Comparison of ENCODE assay signal across 32 cellular contexts in genomic region chr4:87853891-87854290, GRCh38. TPM values are rescaled to one million over a fixed set of nuclear protein-coding genes. Genes with fewer than 3 reads are reported as not detected.
"Had no signal": no experiment of that assay in that cellular context is flagged by ENCODE, and none has a peak within 500 bp of the region (broad histone marks: within the 10 kb centered on the region; RNA-seq: fewer than 3 reads in every experiment).

No MANE protein-coding gene starts in this region.

- H3K4me1 Mint-ChIP-seq: activated T-helper 17 cell treated with anti-CD3 and anti-CD28 coated beads, Interleukin-2, amount 50 U/mL, for 72 hours had no signal

- H3K4me3 Mint-ChIP-seq: activated CD4-positive, alpha-beta memory T cell treated with anti-CD3 and anti-CD28 coated beads for 36 hours; activated CD4-positive, alpha-beta T cell treated with anti-CD3 and anti-CD28 coated beads, Interleukin-2, amount 10 ng/mL, durations not matched to agents 7 days and 5 days; activated naive CD4-positive, alpha-beta T cell treated with anti-CD3 and anti-CD28 coated beads, Interleukin-2, amount 10 ng/mL, durations not matched to agents 7 days and 5 days; activated naive CD8-positive, alpha-beta T cell treated with anti-CD3 and anti-CD28 coated beads for 36 hours; activated T-helper 17 cell treated with anti-CD3 and anti-CD28 coated beads, Interleukin-2, amount 50 U/mL, for 72 hours; T-helper 17 cell had no signal

- H3K27me3 ChIP-seq: brain microvascular endothelial cell had no signal

- H3K27ac Mint-ChIP-seq: activated CD4-positive, alpha-beta memory T cell treated with anti-CD3 and anti-CD28 coated beads for 36 hours; activated CD4-positive, alpha-beta T cell treated with anti-CD3 and anti-CD28 coated beads, Interleukin-2, amount 10 ng/mL, durations not matched to agents 7 days and 5 days; activated naive CD4-positive, alpha-beta T cell treated with anti-CD3 and anti-CD28 coated beads, Interleukin-2, amount 10 ng/mL, durations not matched to agents 7 days and 5 days; activated naive CD8-positive, alpha-beta T cell treated with anti-CD3 and anti-CD28 coated beads for 36 hours; activated T-helper 17 cell treated with anti-CD3 and anti-CD28 coated beads, Interleukin-2, amount 50 U/mL, for 72 hours; T-helper 17 cell had no signal

- H3K36me3 ChIP-seq: brain microvascular endothelial cell had no signal

- DNase-seq: activated CD4-positive, alpha-beta memory T cell treated with anti-CD3 and anti-CD28 coated beads for 36 hours; activated CD4-positive, alpha-beta T cell treated with anti-CD3 and anti-CD28 coated beads, Interleukin-2, amount 10 ng/mL, durations not matched to agents 7 days and 5 days; activated CD4-positive, CD25-positive, alpha-beta regulatory T cell; activated gamma-delta T cell treated with Interleukin-2 at 50 U/mL for 16 hours; activated naive CD4-positive, alpha-beta T cell treated with anti-CD3 and anti-CD28 coated beads, Interleukin-2, amount 10 ng/mL, durations not matched to agents 7 days and 5 days; activated naive CD8-positive, alpha-beta T cell treated with anti-CD3 and anti-CD28 coated beads for 36 hours; activated T-cell treated with anti-CD3 and anti-CD28 coated beads for 4 hours; activated T-cell treated with anti-CD3 and anti-CD28 coated beads, Interleukin-2, amount 50 U/mL, for 48 hours; brain microvascular endothelial cell; cerebellar nuclear complex; MV-4-11; NCI-H1092 treated with DMSO at 0.1 percent for 48 hours; NCI-H1417 treated with DMSO at 0.1 percent for 48 hours; NCI-H1694; NCI-H2029; NCI-H2107; NCI-H2171 treated with DMSO at 0.1 percent for 48 hours; NCI-H226; NCI-H526; NCI-H774; NK-92 treated with Interleukin-12 subunit alpha and Interleukin-12 subunit beta, amount 100 ng/mL, for 24 hours; SIG-M5; T-helper 17 cell; T-helper 9 cell had no signal

- ATAC-seq: activated T-helper 17 cell treated with anti-CD3 and anti-CD28 coated beads, Interleukin-2, amount 50 U/mL, for 72 hours; T-helper 17 cell had no signal

- H3K27ac ChIP-seq: brain microvascular endothelial cell had no signal

- H3K36me3 Mint-ChIP-seq: activated CD4-positive, alpha-beta memory T cell treated with anti-CD3 and anti-CD28 coated beads for 36 hours; activated naive CD4-positive, alpha-beta T cell treated with anti-CD3 and anti-CD28 coated beads, Interleukin-2, amount 10 ng/mL, durations not matched to agents 7 days and 5 days; activated naive CD8-positive, alpha-beta T cell treated with anti-CD3 and anti-CD28 coated beads for 36 hours had no signal

- H3K9me3 Mint-ChIP-seq: activated CD4-positive, alpha-beta memory T cell treated with anti-CD3 and anti-CD28 coated beads for 36 hours; activated CD4-positive, alpha-beta T cell treated with anti-CD3 and anti-CD28 coated beads, Interleukin-2, amount 10 ng/mL, durations not matched to agents 7 days and 5 days; activated naive CD4-positive, alpha-beta T cell treated with anti-CD3 and anti-CD28 coated beads, Interleukin-2, amount 10 ng/mL, durations not matched to agents 7 days and 5 days; activated naive CD8-positive, alpha-beta T cell treated with anti-CD3 and anti-CD28 coated beads for 36 hours; activated T-helper 17 cell treated with anti-CD3 and anti-CD28 coated beads, Interleukin-2, amount 50 U/mL, for 72 hours had no signal

RNA-seq across cellular contexts. Expression of gene MEPE, which starts 21.1 kb away (rescaled TPM):
- total RNA-seq: activated CD4-positive, alpha-beta memory T cell treated with anti-CD3 and anti-CD28 coated beads for 36 hours; activated CD4-positive, alpha-beta T cell treated with anti-CD3 and anti-CD28 coated beads, Interleukin-2, amount 10 ng/mL, durations not matched to agents 7 days and 5 days; activated CD8-positive, alpha-beta memory T cell treated with anti-CD3 and anti-CD28 coated beads for 36 hours; activated naive CD8-positive, alpha-beta T cell treated with anti-CD3 and anti-CD28 coated beads for 36 hours; activated T-helper 17 cell treated with anti-CD3 and anti-CD28 coated beads, Interleukin-2, amount 50 U/mL, for 72 hours; cardiac septum; LHCN-M2; NCI-H460; RPMI7951; T-helper 17 cell had no signal
- polyA plus RNA-seq: adipose tissue had no signal

RNA-seq across cellular contexts. Expression of gene IBSP, which starts 54.5 kb away (rescaled TPM):
- total RNA-seq: activated CD4-positive, alpha-beta memory T cell treated with anti-CD3 and anti-CD28 coated beads for 36 hours; activated CD4-positive, alpha-beta T cell treated with anti-CD3 and anti-CD28 coated beads, Interleukin-2, amount 10 ng/mL, durations not matched to agents 7 days and 5 days; activated CD8-positive, alpha-beta memory T cell treated with anti-CD3 and anti-CD28 coated beads for 36 hours; activated naive CD8-positive, alpha-beta T cell treated with anti-CD3 and anti-CD28 coated beads for 36 hours; activated T-helper 17 cell treated with anti-CD3 and anti-CD28 coated beads, Interleukin-2, amount 50 U/mL, for 72 hours; cardiac septum; LHCN-M2; M059J; NCI-H460; RPMI7951; T-helper 17 cell had no signal
